34 cellular contexts compared by ENCODE assay signal in the genomic region with DNA sequence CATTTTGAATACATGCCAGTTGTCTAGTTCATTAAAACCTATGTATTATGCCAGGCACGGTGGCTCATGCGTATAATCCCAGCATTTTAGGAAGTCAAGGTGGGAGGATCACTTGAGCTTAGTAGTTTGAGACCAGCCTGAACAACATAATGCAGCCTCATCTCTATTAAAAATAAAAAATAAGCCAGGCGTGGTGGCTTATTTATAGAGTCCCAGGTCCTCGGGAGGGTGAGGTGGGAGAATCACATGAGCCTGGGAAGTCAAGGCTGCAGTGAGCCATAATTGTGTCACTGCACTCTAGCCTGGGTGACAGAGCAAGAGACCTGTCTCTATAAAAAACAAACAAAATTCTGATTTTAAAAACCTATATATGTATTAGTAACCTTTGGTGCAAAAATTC.
"Had no signal": no experiment of that assay in that cellular context is flagged by ENCODE, and none has a peak within 500 bp of the region (broad histone marks: within the 10 kb centered on the region; RNA-seq: fewer than 3 reads in every experiment).

No MANE protein-coding gene starts in this region.

- H3K9me3 Mint-ChIP-seq: activated naive CD4-positive, alpha-beta T cell treated with anti-CD3 and anti-CD28 coated beads, Interleukin-2, amount 50 U/mL, for 72 hours; activated T-cell treated with anti-CD3 and anti-CD28 coated beads, Interleukin-2, amount 50 U/mL, for 24 hours had no signal

- H3K4me3 Mint-ChIP-seq: activated CD8-positive, alpha-beta T cell treated with anti-CD3 and anti-CD28 coated beads, Interleukin-2, amount 10 ng/mL, durations not matched to agents 7 days and 5 days; activated T-cell treated with anti-CD3 and anti-CD28 coated beads, Interleukin-2, amount 50 U/mL, for 24 hours; brain had no signal

- H3K27me3 Mint-ChIP-seq: activated T-cell treated with anti-CD3 and anti-CD28 coated beads, Interleukin-2, amount 50 U/mL, for 24 hours; brain had no signal

- H3K27me3 ChIP-seq: Peyer's patch had no signal

- H3K4me1 ChIP-seq: Peyer's patch had no signal

- FAIRE-seq: bronchial epithelial cell, K562 had no signal

- H3K4me1 Mint-ChIP-seq: brain had no signal

- ATAC-seq: activated CD8-positive, alpha-beta T cell treated with anti-CD3 and anti-CD28 coated beads, Interleukin-2, amount 10 ng/mL, durations not matched to agents 7 days and 5 days; activated naive CD4-positive, alpha-beta T cell treated with anti-CD3 and anti-CD28 coated beads, Interleukin-2, amount 50 U/mL, for 72 hours; K562; PC-3 had no signal

- H3K27ac ChIP-seq: Peyer's patch, WERI-Rb-1 had no signal

- H3K9me3 ChIP-seq: Peyer's patch had no signal

- H3K4me3 ChIP-seq: K562, Peyer's patch had no signal

- H3K27ac Mint-ChIP-seq: activated CD8-positive, alpha-beta T cell treated with anti-CD3 and anti-CD28 coated beads, Interleukin-2, amount 10 ng/mL, durations not matched to agents 7 days and 5 days; activated naive CD4-positive, alpha-beta T cell treated with anti-CD3 and anti-CD28 coated beads, Interleukin-2, amount 50 U/mL, for 72 hours; activated T-cell treated with anti-CD3 and anti-CD28 coated beads, Interleukin-2, amount 50 U/mL, for 24 hours; activated T-helper 2 cell treated with anti-CD3 and anti-CD28 coated beads, Interferon-gamma antibody, Interleukin-2, Interleukin-4, amounts not matched to agents 10 μg/mL and 5 μg/mL and 100 μg/mL, durations not matched to agents 14 hours and 24 hours and 36 hours; brain had no signal

- DNase-seq: activated CD4-positive, alpha-beta T cell treated with anti-CD3 and anti-CD28 coated beads for 1 hour; activated CD4-positive, alpha-beta T cell treated with anti-CD3 and anti-CD28 coated beads for 48 hours; activated CD4-positive, alpha-beta T cell treated with anti-CD3 and anti-CD28 coated beads, Interleukin-2, amount 50 U/mL, for 48 hours; activated CD4-positive, CD25-positive, alpha-beta regulatory T cell; activated CD8-positive, alpha-beta T cell treated with anti-CD3 and anti-CD28 coated beads, Interleukin-2, amount 10 ng/mL, durations not matched to agents 7 days and 5 days; activated gamma-delta T cell; activated naive CD4-positive, alpha-beta T cell treated with Interleukin-2 at 50 U/mL for 16 hours; activated T-cell treated with anti-CD3 and anti-CD28 coated beads, Interleukin-2, amount 50 U/mL, for 24 hours; anterior cingulate cortex; IMR-90; NCI-H1092 treated with DMSO at 0.1 percent for 48 hours; NCI-H1417 treated with DMSO at 0.1 percent for 48 hours; NCI-H187 treated with DMSO at 0.1 percent for 48 hours; NCI-H2081; NCI-H2171 treated with DMSO at 0.1 percent for 48 hours; NCI-H226; NCI-H446 treated with DMSO at 0.1 percent for 48 hours; NCI-H524; NCI-H69; NCI-H82; NK-92 treated with Interleukin-12 subunit alpha and Interleukin-12 subunit beta, amount 100 ng/mL, for 24 hours; PC-3; Peyer's patch; RPMI8226; SW 1271; T-helper 1 cell; T-helper 2 cell; T-helper 9 cell; WERI-Rb-1 had no signal
